21 cellular contexts compared by ENCODE assay signal in the genomic region with DNA sequence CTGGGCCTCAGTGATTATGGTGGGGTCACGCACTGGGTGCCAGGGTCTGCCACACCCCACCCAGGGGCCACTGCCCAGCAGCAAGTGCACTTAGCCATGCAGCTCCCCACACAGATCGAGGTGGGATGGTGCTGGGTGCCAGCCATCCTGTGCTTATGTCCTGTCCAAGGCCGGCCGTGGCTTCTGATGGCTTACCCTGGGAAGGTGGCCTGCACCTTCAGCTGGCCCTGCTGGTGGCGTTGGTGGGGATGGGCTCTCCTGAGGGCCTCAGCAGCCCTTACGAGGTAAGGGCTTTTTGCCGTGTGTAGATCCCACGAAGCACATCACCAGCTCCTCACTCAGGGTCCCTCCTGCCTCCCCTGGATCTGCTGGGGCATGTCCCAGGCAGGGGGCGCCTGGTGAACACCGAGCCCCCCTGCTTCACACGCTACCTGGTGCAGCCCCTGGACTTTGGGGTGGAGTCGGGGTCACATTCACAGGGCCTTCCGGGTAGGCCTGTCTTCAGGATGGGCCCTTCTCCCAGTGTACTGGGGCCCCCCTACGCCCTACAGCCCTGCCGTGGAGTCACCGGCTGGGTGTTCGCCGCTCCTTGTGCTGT.
"Had no signal": no experiment of that assay in that cellular context is flagged by ENCODE, and none has a peak within 500 bp of the region (broad histone marks: within the 10 kb centered on the region; RNA-seq: fewer than 3 reads in every experiment).

No MANE protein-coding gene starts in this region.

- H3K36me3 Mint-ChIP-seq: natural killer cell had no signal

- H3K36me3 ChIP-seq: heart left ventricle, transverse colon had no signal

- H3K4me1 ChIP-seq: spleen had no signal

- H3K27me3 ChIP-seq: dorsolateral prefrontal cortex, heart left ventricle, spleen, testis, transverse colon had no signal

- H3K9me3 Mint-ChIP-seq: natural killer cell; stimulated activated memory B cell treated with anti-CD40 and anti-IgM and Interleukin-4, amounts not matched to agents 10 μg/mL and 1 μg/mL and 100 μg/mL, for 72 hours; stimulated activated naive CD8-positive, alpha-beta T cell treated with anti-CD3 and anti-CD28 coated beads, Interleukin-15, Interleukin-2, amounts not matched to agents 100 ng/mL and 50 ng/mL, for 24 hours had no signal

- DNase-seq: cortex of kidney; dorsolateral prefrontal cortex; effector CD8-positive, alpha-beta T cell; heart left ventricle; hippocampal formation; kidney glomerular epithelial cell; mammary epithelial cell; mucosa of descending colon; natural killer cell; psoas muscle; retina; spleen; stimulated activated CD4-positive, alpha-beta T cell treated with anti-CD3 and anti-CD28 coated beads, Interleukin-15, amount 100 ng/mL, for 24 hours; stimulated activated CD4-positive, alpha-beta T cell treated with anti-CD3 and anti-CD28 coated beads, Interleukin-1b, Interleukin-23, amount 100 ng/mL, for 48 hours; stimulated activated CD4-positive, alpha-beta T cell treated with anti-CD3 and anti-CD28 coated beads, Interleukin-4, amount 100 ng/mL, for 24 hours; testis; transverse colon had no signal

- H3K27ac Mint-ChIP-seq: natural killer cell; stimulated activated memory B cell treated with anti-CD40 and anti-IgM and Interleukin-4, amounts not matched to agents 10 μg/mL and 1 μg/mL and 100 μg/mL, for 72 hours; stimulated activated naive CD8-positive, alpha-beta T cell treated with anti-CD3 and anti-CD28 coated beads, Interleukin-15, Interleukin-2, amounts not matched to agents 100 ng/mL and 50 ng/mL, for 24 hours had no signal

- H3K27me3 Mint-ChIP-seq: stimulated activated memory B cell treated with anti-CD40 and anti-IgM and Interleukin-4, amounts not matched to agents 10 μg/mL and 1 μg/mL and 100 μg/mL, for 72 hours; stimulated activated naive CD8-positive, alpha-beta T cell treated with anti-CD3 and anti-CD28 coated beads, Interleukin-15, Interleukin-2, amounts not matched to agents 100 ng/mL and 50 ng/mL, for 24 hours had no signal

- H3K27ac ChIP-seq: dorsolateral prefrontal cortex, heart left ventricle, psoas muscle, spleen, testis, transverse colon had no signal

- H3K9me3 ChIP-seq: heart left ventricle, mucosa of descending colon, psoas muscle, spleen, testis, transverse colon had no signal

- H3K4me3 ChIP-seq: dorsolateral prefrontal cortex, heart left ventricle, mucosa of descending colon, psoas muscle, spleen, testis, transverse colon had no signal

- ATAC-seq: esophagus mucosa; heart left ventricle; mucosa of descending colon; psoas muscle; sciatic nerve; stimulated activated memory B cell treated with anti-CD40 and anti-IgM and Interleukin-4, amounts not matched to agents 10 μg/mL and 1 μg/mL and 100 μg/mL, for 72 hours had no signal

- H3K4me3 Mint-ChIP-seq: natural killer cell; stimulated activated memory B cell treated with anti-CD40 and anti-IgM and Interleukin-4, amounts not matched to agents 10 μg/mL and 1 μg/mL and 100 μg/mL, for 72 hours; stimulated activated naive CD8-positive, alpha-beta T cell treated with anti-CD3 and anti-CD28 coated beads, Interleukin-15, Interleukin-2, amounts not matched to agents 100 ng/mL and 50 ng/mL, for 24 hours had no signal
